ENCODE assay signal across 8 cellular contexts in the genomic region with DNA sequence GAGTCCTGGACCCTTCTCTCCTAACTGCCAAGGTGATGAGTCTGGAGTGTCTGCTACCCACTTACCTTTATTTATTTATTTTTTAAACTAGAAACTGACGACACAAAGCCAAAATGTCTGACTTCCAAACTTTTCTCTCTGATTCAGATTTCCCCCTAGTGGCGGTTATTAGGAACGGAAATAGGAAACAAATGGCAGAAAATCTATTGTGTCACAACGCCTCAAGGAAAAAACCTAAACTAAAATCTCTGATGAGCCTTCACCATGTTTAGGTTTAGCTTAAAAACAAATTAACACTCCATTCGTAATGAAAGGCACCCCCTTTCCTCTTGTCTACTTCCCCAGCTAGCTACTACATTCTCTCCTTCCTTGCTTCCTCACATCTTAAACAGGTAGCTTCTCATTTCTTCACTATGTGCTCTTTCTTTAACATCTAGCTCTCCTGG.
DNase-seq lines count a peak whose midpoint lies in the region; ATAC-seq, FAIRE-seq and TF ChIP-seq lines count a peak whose summit lies in the region.

No MANE protein-coding gene starts in this region.

- no peaks in the 10 kb centered on the region for H3K27me3 ChIP-seq in mesenchymal stem cell (ENCODE audit: control insufficient read depth in 1 of 2, insufficient read depth in 1 of 2, low read length in 2 of 2)

- TF ChIP-seq POLR2A in GM12891 (IDR thresholded peaks at IDR 0.05; ENCODE audit: low read depth, low read length), result no peak

- peak; percentile 79 for TF ChIP-seq CTCF in 22Rv1 (IDR thresholded peaks at IDR 0.05)
- TF ChIP-seq CTCF in GM12865 (IDR thresholded peaks at IDR 0.05; ENCODE audit: insufficient read depth, low read depth, low read length, missing control alignments), result peak; percentile 59
- TF ChIP-seq CTCF in cardiac fibroblast (IDR thresholded peaks at IDR 0.05; ENCODE audit: low read depth, low read length), result peak; percentile 75

- H3K4ac ChIP-seq in mesenchymal stem cell (ENCODE audit: low read depth in 1 of 2, low read length in 2 of 2), result no peak overlapping the region

- H4K8ac ChIP-seq in mesenchymal stem cell (ENCODE audit: low read length), result no peak overlapping the region

- ATAC-seq in HG03439 (IDR thresholded peaks at IDR 0.05; ENCODE audit: unreplicated experiment), result no peak

- H3K4me2 ChIP-seq in mesenchymal stem cell (ENCODE audit: low read length, poor library complexity, severe bottlenecking), result no peak overlapping the region

- no peak overlapping the region for H4K91ac ChIP-seq in mesenchymal stem cell (ENCODE audit: low read length)

- no peak overlapping the region for H2BK15ac ChIP-seq in mesenchymal stem cell (ENCODE audit: low read depth, poor library complexity, severe bottlenecking)

- no peaks in the 10 kb centered on the region for H3K4me1 ChIP-seq in mesenchymal stem cell (ENCODE audit: control insufficient read depth, insufficient read depth, low read depth, low read length)

- no peak overlapping the region for H2BK120ac ChIP-seq in mesenchymal stem cell (ENCODE audit: low read depth, low read length)

- DNase-seq in GM12865 (ENCODE audit: low read depth), result peak; percentile 35
- peak; percentile 1 for DNase-seq in NCI-H345 (lab: John Stamatoyannopoulos, UW)
- DNase-seq in cardiac fibroblast (ENCODE audit: low read depth in 2 of 2), result peak; percentile 74 to 80
- DNase-seq in mesenchymal stem cell, result peak; percentile 73
- DNase-seq in GM12891 (ENCODE audit: insufficient read length, low spot score), result no peak
- DNase-seq in stimulated activated CD4-positive, alpha-beta T cell treated with anti-CD3 and anti-CD28 coated beads, Interleukin-4, amount 100 ng/mL, for 1 hour, result no peak

- no peak for FAIRE-seq in GM12891 (lab: Jason Lieb, UNC)

- H3K9ac ChIP-seq in mesenchymal stem cell (ENCODE audit: low read length), result peak overlapping the region; percentile 65

- H3K18ac ChIP-seq in mesenchymal stem cell (ENCODE audit: low read depth in 1 of 2, low read length in 2 of 2), result no peak overlapping the region

- H3K4me3 ChIP-seq in GM12865 (ENCODE audit: low read depth, low read length) (no peak overlapping the region), cardiac fibroblast (replicated peaks in 1 of 2; ENCODE audit: low read depth in 2 of 2, low read length in 2 of 2) (no peak overlapping the region), mesenchymal stem cell (ENCODE audit: insufficient read depth in 1 of 2, low read depth in 1 of 2, low read length in 2 of 2) (no peak overlapping the region)

- no peak overlapping the region for H2AFZ ChIP-seq in mesenchymal stem cell (ENCODE audit: low read depth, low read length)

- no peak overlapping the region for H2BK12ac ChIP-seq in mesenchymal stem cell (ENCODE audit: low read length in 2 of 2)

- no peak overlapping the region for H2AK5ac ChIP-seq in mesenchymal stem cell (ENCODE audit: low read length, severe bottlenecking)

- no peaks in the 10 kb centered on the region for H3K79me1 ChIP-seq in mesenchymal stem cell (replicated peaks; ENCODE audit: low read length, poor library complexity, severe bottlenecking)

- H3K9me3 ChIP-seq in mesenchymal stem cell (ENCODE audit: control insufficient read depth, low read length), result no peaks in the 10 kb centered on the region

- peaks cover 0 to 48% of the 10 kb centered on the region in 2 experiments for H3K36me3 ChIP-seq in mesenchymal stem cell (ENCODE audit: control insufficient read depth in 1 of 2, insufficient read depth in 2 of 2, low read depth in 1 of 2, low read length in 2 of 2)

- WGBS in mesenchymal stem cell, result 9% methylated on average over 5 of the region's 5 CpGs

- no peak overlapping the region for H2BK5ac ChIP-seq in mesenchymal stem cell (ENCODE audit: low read depth, low read length, poor library complexity, severe bottlenecking)

- H3K14ac ChIP-seq in mesenchymal stem cell (ENCODE audit: low read length in 2 of 2), result no peak overlapping the region

- H3K23ac ChIP-seq in mesenchymal stem cell (ENCODE audit: low read length in 2 of 2), result no peak overlapping the region

- H3K27ac ChIP-seq in 22Rv1 (no peak overlapping the region), mesenchymal stem cell (ENCODE audit: low read length, poor library complexity, severe bottlenecking) (no peak overlapping the region)

TF ChIP-seq in GM12891, 5 proteins besides CTCF, POLR2A, EP300 and RAD21:
- no peak for TF ChIP-seq SPI1 (IDR thresholded peaks at IDR 0.05; ENCODE audit: low read depth, low read length)
- no peak for TF ChIP-seq POLR2AphosphoS5 (IDR thresholded peaks at IDR 0.05; ENCODE audit: low read depth, low read length)
- no peak for TF ChIP-seq PAX5 (IDR thresholded peaks at IDR 0.05; ENCODE audit: insufficient read depth, low read length, severe bottlenecking)
- TF ChIP-seq TAF1 (IDR thresholded peaks at IDR 0.05; ENCODE audit: low read depth, low read length), result no peak
- TF ChIP-seq POU2F2 (IDR thresholded peaks at IDR 0.05; ENCODE audit: low read depth, low read length), result no peak
TF ChIP-seq in GM12891: peak in this region for 0.

Comparison
In these comparisons a context has a peak if more than half of its experiments do, and no peak if none do; other contexts are left out.
1. DNase-seq: peak in GM12865 (single experiment), NCI-H345 (single experiment), cardiac fibroblast (2 of 2) and mesenchymal stem cell (single experiment); none in GM12891 (single experiment) and stimulated activated CD4-positive, alpha-beta T cell treated with anti-CD3 and anti-CD28 coated beads, Interleukin-4, amount 100 ng/mL, for 1 hour (single experiment).
2. Peak in every context shown above with its lines, with median percentiles within 50 percentile points of each other: CTCF ChIP-seq.